In the genomic region with DNA sequence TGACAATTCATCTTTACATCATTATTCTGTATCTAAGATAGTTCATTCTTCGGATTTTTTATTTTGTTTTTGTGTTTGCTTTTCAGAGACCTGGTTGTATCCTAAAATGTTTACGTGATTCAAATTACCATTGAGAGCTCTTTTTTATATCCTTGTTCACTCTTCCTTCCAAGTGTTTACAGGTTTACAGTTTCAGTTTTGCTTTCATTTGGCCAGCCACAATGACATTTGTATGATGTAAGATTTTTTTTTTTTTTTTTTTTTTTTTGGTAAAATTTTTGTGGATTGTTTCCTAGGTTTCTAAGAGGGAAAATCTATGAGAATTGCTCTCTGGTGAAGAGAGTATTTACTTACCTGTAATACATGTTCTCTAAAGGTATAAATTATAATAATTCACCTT, we compare ENCODE assay signal across 14 cellular contexts. TPM values are rescaled to one million over a fixed set of nuclear protein-coding genes. Genes with fewer than 3 reads are reported as not detected.
DNase-seq lines count a peak whose midpoint lies in the region; ATAC-seq and TF ChIP-seq lines count a peak whose summit lies in the region.
"Had no signal": no experiment of that assay in that cellular context is flagged by ENCODE, and none has a peak within 500 bp of the region (broad histone marks: within the 10 kb centered on the region; RNA-seq: fewer than 3 reads in every experiment).

No MANE protein-coding gene starts in this region.

- intact Hi-C loops in adrenal gland (cut with DNase I) = no loop called here

- H3K27ac ChIP-seq in substantia nigra (ENCODE audit: low read depth, low read length, poor library complexity, severe bottlenecking) (no peak overlapping the region), adrenal gland (peak overlapping the region in 1 of 5 donors; percentile 3)
- H3K27ac ChIP-seq: upper lobe of right lung had no signal

- peaks cover 45% of the 10 kb centered on the region for H3K36me3 Mint-ChIP-seq in activated CD4-positive, alpha-beta T cell treated with anti-CD3 and anti-CD28 coated beads, Interleukin-2, amount 10 ng/mL, durations not matched to agents 7 days and 5 days (ENCODE audit: low read depth)
- H3K36me3 Mint-ChIP-seq in T-helper 2 cell treated with Interferon-gamma antibody and Interleukin-4, amounts not matched to agents 5 μg/mL and 100 μg/mL, for 36 hours (ENCODE audit: low read depth) = peaks cover 51% of the 10 kb centered on the region
- H3K36me3 Mint-ChIP-seq in effector memory CD8-positive, alpha-beta T cell (ENCODE audit: insufficient read depth) = peaks cover 76% of the 10 kb centered on the region
- H3K36me3 Mint-ChIP-seq in osteocyte (ENCODE audit: unreplicated experiment) = peaks cover 58% of the 10 kb centered on the region

- H3K4me1 ChIP-seq in adrenal gland (replicated peaks in 1 of 2) = peaks cover 0 to 12% of the 10 kb centered on the region in 2 donors
- H3K4me1 ChIP-seq: upper lobe of right lung had no signal

- 63 to 81% (median 71%) methylated on average over 2 of the region's 2 CpGs for WGBS in adrenal gland, 4 donors

- TF ChIP-seq CTCF in osteocyte (IDR thresholded peaks at IDR 0.05) (no peak), adrenal gland (IDR thresholded peaks at IDR 0.05) (no peak)

- ATAC-seq in effector memory CD8-positive, alpha-beta T cell (replicated peaks) = peak; percentile 62
- ATAC-seq: upper lobe of right lung had no signal

- H3K36me3 ChIP-seq in adrenal gland (replicated peaks in 1 of 2) = peaks cover 0 to 87% of the 10 kb centered on the region in 2 donors

- CTCF ChIA-PET in activated CD4-positive, alpha-beta T cell treated with anti-CD3 and anti-CD28 coated beads, Interleukin-2, amount 10 ng/mL, durations not matched to agents 7 days and 5 days (lab: Charles Lee) = interaction anchor here (0.6 to 1.6 kb wide), 8 partner anchors 9 to 879 kb away, joined by 3 to 4 read pairs (median 4); no protein-coding TSS in a partner anchor

- no peak for TF ChIP-seq POLR2A in adrenal gland (IDR thresholded peaks at IDR 0.05)

- H3K27me3 Mint-ChIP-seq in activated CD4-positive, alpha-beta T cell treated with anti-CD3 and anti-CD28 coated beads, Interleukin-2, amount 10 ng/mL, durations not matched to agents 7 days and 5 days = no peaks in the 10 kb centered on the region
- no peaks in the 10 kb centered on the region for H3K27me3 Mint-ChIP-seq in T-helper 2 cell treated with Interferon-gamma antibody and Interleukin-4, amounts not matched to agents 5 μg/mL and 100 μg/mL, for 36 hours (ENCODE audit: low read depth)
- H3K27me3 Mint-ChIP-seq in effector memory CD8-positive, alpha-beta T cell = no peaks in the 10 kb centered on the region
- no peaks in the 10 kb centered on the region for H3K27me3 Mint-ChIP-seq in osteocyte (ENCODE audit: unreplicated experiment)

- peak overlapping the region; percentile 87 for H3K27ac Mint-ChIP-seq in activated CD4-positive, alpha-beta T cell treated with anti-CD3 and anti-CD28 coated beads, Interleukin-2, amount 10 ng/mL, durations not matched to agents 7 days and 5 days
- H3K27ac Mint-ChIP-seq in T-helper 2 cell treated with Interferon-gamma antibody and Interleukin-4, amounts not matched to agents 5 μg/mL and 100 μg/mL, for 36 hours = peak overlapping the region; percentile 94
- H3K27ac Mint-ChIP-seq in effector memory CD8-positive, alpha-beta T cell = peak overlapping the region; percentile 87 to 95
- peak overlapping the region; percentile 44 for H3K27ac Mint-ChIP-seq in osteocyte (ENCODE audit: unreplicated experiment)

- H3K27me3 ChIP-seq in adrenal gland = no peaks in the 10 kb centered on the region
- H3K27me3 ChIP-seq: sigmoid colon, upper lobe of right lung had no signal

- H3K9me3 ChIP-seq in adrenal gland (replicated peaks in 1 of 3) = no peaks in the 10 kb centered on the region
- H3K9me3 ChIP-seq: sigmoid colon, upper lobe of right lung had no signal

- DNase-seq in activated CD4-positive, alpha-beta T cell treated with anti-CD3 and anti-CD28 coated beads, Interleukin-2, amount 10 ng/mL, durations not matched to agents 7 days and 5 days = peak; percentile 42
- DNase-seq in activated CD4-positive, alpha-beta T cell treated with anti-CD3 and anti-CD28 coated beads for 1 hour = no peak
- no peak for DNase-seq in T-helper 2 cell treated with Interferon-gamma antibody and Interleukin-4, amounts not matched to agents 5 μg/mL and 100 μg/mL, for 36 hours (ENCODE audit: low spot score)
- no peak for DNase-seq in effector memory CD8-positive, alpha-beta T cell
- DNase-seq in osteocyte (ENCODE audit: extremely low spot score, unreplicated experiment) (no peak), substantia nigra (lab: John Stamatoyannopoulos, UW) (no peak), adrenal gland (no peak), AG08395 (ENCODE audit: low spot score) (no peak)
- DNase-seq: activated CD4-positive, CD25-positive, alpha-beta regulatory T cell treated with anti-CD3 and anti-CD28 coated beads, Interleukin-2, amount 50 U/mL, for 72 hours; amygdala; NCI-H1417; NCI-H82; sigmoid colon; upper lobe of right lung had no signal

- H3K4me1 Mint-ChIP-seq in activated CD4-positive, alpha-beta T cell treated with anti-CD3 and anti-CD28 coated beads, Interleukin-2, amount 10 ng/mL, durations not matched to agents 7 days and 5 days = peaks cover 34% of the 10 kb centered on the region
- peaks cover 40% of the 10 kb centered on the region for H3K4me1 Mint-ChIP-seq in T-helper 2 cell treated with Interferon-gamma antibody and Interleukin-4, amounts not matched to agents 5 μg/mL and 100 μg/mL, for 36 hours (ENCODE audit: low read depth)
- peaks cover 9 to 24% of the 10 kb centered on the region in 2 donors for H3K4me1 Mint-ChIP-seq in effector memory CD8-positive, alpha-beta T cell (ENCODE audit: low read depth in 2 of 2)
- H3K4me1 Mint-ChIP-seq in osteocyte (ENCODE audit: unreplicated experiment) = peaks cover 3% of the 10 kb centered on the region

- peak overlapping the region; percentile 33 for H3K4me3 Mint-ChIP-seq in activated CD4-positive, alpha-beta T cell treated with anti-CD3 and anti-CD28 coated beads, Interleukin-2, amount 10 ng/mL, durations not matched to agents 7 days and 5 days
- H3K4me3 Mint-ChIP-seq in T-helper 2 cell treated with Interferon-gamma antibody and Interleukin-4, amounts not matched to agents 5 μg/mL and 100 μg/mL, for 36 hours = peak overlapping the region; percentile 65
- peak overlapping the region in 1 of 2 donors; percentile 50 for H3K4me3 Mint-ChIP-seq in effector memory CD8-positive, alpha-beta T cell
- no peak overlapping the region for H3K4me3 Mint-ChIP-seq in osteocyte (ENCODE audit: unreplicated experiment)

- POLR2A ChIA-PET in activated CD4-positive, alpha-beta T cell treated with anti-CD3 and anti-CD28 coated beads, Interleukin-2, amount 10 ng/mL, durations not matched to agents 7 days and 5 days (lab: Charles Lee) = interaction anchor here (1.3 kb wide), 1 partner anchor 56 kb away, joined by 5 read pairs; no protein-coding TSS in a partner anchor

- H3K9me3 Mint-ChIP-seq in activated CD4-positive, alpha-beta T cell treated with anti-CD3 and anti-CD28 coated beads, Interleukin-2, amount 10 ng/mL, durations not matched to agents 7 days and 5 days = no peaks in the 10 kb centered on the region
- no peaks in the 10 kb centered on the region for H3K9me3 Mint-ChIP-seq in T-helper 2 cell treated with Interferon-gamma antibody and Interleukin-4, amounts not matched to agents 5 μg/mL and 100 μg/mL, for 36 hours
- H3K9me3 Mint-ChIP-seq in effector memory CD8-positive, alpha-beta T cell = no peaks in the 10 kb centered on the region
- H3K9me3 Mint-ChIP-seq in osteocyte (ENCODE audit: unreplicated experiment) = no peaks in the 10 kb centered on the region

- H3K4me3 ChIP-seq in adrenal gland = no peak overlapping the region
- H3K4me3 ChIP-seq: sigmoid colon, upper lobe of right lung had no signal

RNA-seq across cellular contexts. Expression of a gene that starts 55.0 kb away (rescaled TPM):
- 100 to 1,000 TPM; 111 to 129 TPM for total RNA-seq in activated CD4-positive, alpha-beta T cell treated with anti-CD3 and anti-CD28 coated beads, Interleukin-2, amount 10 ng/mL, durations not matched to agents 7 days and 5 days
- 154 and 161 TPM in 2 replicates for total RNA-seq in osteocyte
- 100 to 1,000 TPM in 2 of 8 donors, 10 to 100 TPM in 6; 46.5 to 135 (median 88.6) TPM for total RNA-seq in adrenal gland
- polyA plus RNA-seq in adrenal gland = 10 to 100 TPM; 35.3 to 72.5 (median 63.1) TPM

Comparison
In these comparisons a context has a peak if more than half of its experiments do, and no peak if none do; other contexts are left out.
1. H3K27ac Mint-ChIP-seq: peak in every context shown above with its lines; median percentile 94 in T-helper 2 cell treated with Interferon-gamma antibody and Interleukin-4, amounts not matched to agents 5 μg/mL and 100 μg/mL, for 36 hours; 91 in effector memory CD8-positive, alpha-beta T cell; 87 in activated CD4-positive, alpha-beta T cell treated with anti-CD3 and anti-CD28 coated beads, Interleukin-2, amount 10 ng/mL, durations not matched to agents 7 days and 5 days; 44 in osteocyte.